Comparison of ENCODE assay signal across 30 cellular contexts in genomic region chr6:84979541-84979940, GRCh38.
DNase-seq lines count a peak whose midpoint lies in the region; ATAC-seq lines count a peak whose summit lies in the region.
"Had no signal": no experiment of that assay in that cellular context is flagged by ENCODE, and none has a peak within 500 bp of the region (broad histone marks: within the 10 kb centered on the region; RNA-seq: fewer than 3 reads in every experiment).

No MANE protein-coding gene starts in this region.

- no peak overlapping the region for H2BK120ac ChIP-seq in mesendoderm (ENCODE audit: low read depth, low read length)

- no peak overlapping the region for H2BK15ac ChIP-seq in mesendoderm (replicated peaks; ENCODE audit: low read depth)

- H3K23ac ChIP-seq in mesendoderm (ENCODE audit: low read length), result no peak overlapping the region

- peak; percentile 31 for ATAC-seq in Right ventricle myocardium superior (ENCODE audit: poor library complexity)
- ATAC-seq in GM18907 (IDR thresholded peaks at IDR 0.05; ENCODE audit: unreplicated experiment), result no peak
- ATAC-seq: activated T-cell treated with anti-CD3 and anti-CD28 coated beads, Interleukin-2, amount 50 U/mL, for 4 hours; effector memory CD8-positive, alpha-beta T cell; GM23338; heart left ventricle; stimulated activated effector memory CD8-positive, alpha-beta T cell treated with anti-CD3 and anti-CD28 coated beads, Interleukin-12 subunit alpha, Interleukin-12 subunit beta, amount 100 ng/mL, for 72 hours; T-cell had no signal

- no peak overlapping the region for H3K4me2 ChIP-seq in mesendoderm (ENCODE audit: low read length)
- H3K4me2 ChIP-seq: GM23338 had no signal

- no peak for DNase-seq in Right ventricle myocardium superior
- DNase-seq in cardiac septum (ENCODE audit: low spot score), result no peak
- peak; percentile 93 to 95 for DNase-seq in dermis microvascular lymphatic vessel endothelial cell (ENCODE audit: low read depth in 2 of 2)
- DNase-seq in mesendoderm, result peak; percentile 6
- no peak for DNase-seq in NCI-H524 (lab: John Stamatoyannopoulos, UW)
- no peak for DNase-seq in superior temporal gyrus (ENCODE audit: extremely low spot score)
- no peak for DNase-seq in medulla oblongata (ENCODE audit: extremely low spot score)
- DNase-seq: 8988T; activated CD4-positive, alpha-beta T cell treated with anti-CD3 and anti-CD28 coated beads for 1 hour; activated naive CD4-positive, alpha-beta T cell; activated T-cell treated with anti-CD3 and anti-CD28 coated beads, Interleukin-2, amount 50 U/mL, for 4 hours; amniotic stem cell; DMS79 treated with DMSO at 0.1 percent for 48 hours; effector memory CD8-positive, alpha-beta T cell; esophagus squamous epithelium; heart left ventricle; Kasumi-1; left ventricle myocardium inferior; NCI-H1092 treated with DMSO at 0.1 percent for 48 hours; NCI-H2029 treated with DMSO at 0.1 percent for 48 hours; NCI-H446; OCI-M1; SIG-M5; sigmoid colon; stimulated activated CD4-positive, alpha-beta T cell treated with anti-CD3 and anti-CD28 coated beads, Interleukin-1b, Interleukin-23, amount 100 ng/mL, for 48 hours; T-cell had no signal

- no peaks in the 10 kb centered on the region for H3K79me1 ChIP-seq in mesendoderm (ENCODE audit: low read length)

- H3K9ac ChIP-seq in mesendoderm (ENCODE audit: low read length), result no peak overlapping the region
- H3K9ac ChIP-seq: parathyroid adenoma had no signal

- H2BK5ac ChIP-seq in mesendoderm (ENCODE audit: low read length), result no peak overlapping the region

- H3K18ac ChIP-seq in mesendoderm (ENCODE audit: low read length), result no peak overlapping the region

- H2AK5ac ChIP-seq in mesendoderm (ENCODE audit: low read length), result no peak overlapping the region

- no peaks in the 10 kb centered on the region for H3K36me3 ChIP-seq in mesendoderm (ENCODE audit: control insufficient read depth, insufficient read depth, low read length)
- H3K36me3 ChIP-seq: esophagus squamous epithelium, heart left ventricle, left ventricle myocardium inferior, sigmoid colon had no signal

- H4K8ac ChIP-seq in mesendoderm (ENCODE audit: low read depth, low read length), result no peak overlapping the region

- no peaks in the 10 kb centered on the region for H3K79me2 ChIP-seq in mesendoderm (ENCODE audit: control insufficient read depth, insufficient read depth, low read length)
- H3K79me2 ChIP-seq: parathyroid adenoma had no signal

- H3K4me1 ChIP-seq in mesendoderm (ENCODE audit: control insufficient read depth, low read depth, low read length), result no peaks in the 10 kb centered on the region
- H3K4me1 ChIP-seq: esophagus squamous epithelium, left ventricle myocardium inferior, parathyroid adenoma, sigmoid colon had no signal

- H3K4me3 ChIP-seq in mesendoderm (ENCODE audit: low read length), result no peak overlapping the region
- H3K4me3 ChIP-seq: esophagus squamous epithelium, GM23338, heart left ventricle, left ventricle myocardium inferior, sigmoid colon had no signal

- whole genome bisulfite sequencing in mesendoderm (ENCODE audit: extremely low coverage, insufficient coverage, low lambda C conversion rate), result no CpG with 5 or more reads among the region's 1 CpG

- H3K27me3 ChIP-seq in mesendoderm (ENCODE audit: insufficient read depth, low read length, poor library complexity), result no peaks in the 10 kb centered on the region
- H3K27me3 ChIP-seq: esophagus squamous epithelium, heart left ventricle, sigmoid colon had no signal

- no peak overlapping the region for H3K4ac ChIP-seq in mesendoderm (ENCODE audit: low read depth, low read length)

- H4K5ac ChIP-seq in mesendoderm (ENCODE audit: low read length), result no peak overlapping the region

- intact Hi-C loops in Right ventricle myocardium superior (cut with DNase I), result no loop called here
- intact Hi-C loops in cardiac septum (cut with DNase I), result no loop called here

- H3K27ac ChIP-seq in mesendoderm (ENCODE audit: low read depth, low read length), result no peak overlapping the region
- H3K27ac ChIP-seq: esophagus squamous epithelium, heart left ventricle, left ventricle myocardium inferior, parathyroid adenoma, sigmoid colon had no signal

- H3K56ac ChIP-seq in mesendoderm (ENCODE audit: low read length), result no peak overlapping the region

Comparison
In these comparisons a context has a peak if more than half of its experiments do, and no peak if none do; other contexts are left out.
1. DNase-seq: peak in dermis microvascular lymphatic vessel endothelial cell (2 of 2) and mesendoderm (single experiment); none in Right ventricle myocardium superior (single experiment), cardiac septum (single experiment), NCI-H524 (0 of 2), superior temporal gyrus (single experiment) and medulla oblongata (single experiment).